13 cellular contexts compared by ENCODE assay signal in the genomic region with DNA sequence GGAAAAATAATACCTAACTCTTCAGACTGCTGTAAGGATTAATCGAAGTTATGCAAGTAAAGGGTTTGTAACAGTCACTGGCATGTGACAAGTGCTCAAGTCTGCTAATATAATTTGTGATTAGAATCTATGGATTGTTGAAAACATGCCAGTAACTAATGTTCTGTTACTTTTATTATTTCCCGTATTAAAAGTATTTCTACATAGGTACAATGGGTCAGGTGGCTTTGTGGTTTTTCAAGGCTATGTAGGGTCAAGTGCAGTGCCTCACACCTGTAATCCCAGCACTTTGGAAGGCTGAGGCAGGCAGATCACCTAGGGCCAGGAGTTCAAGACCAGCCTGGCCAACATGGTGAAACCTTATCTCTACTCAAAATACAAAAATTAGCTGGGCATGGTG.
"Had no signal": no experiment of that assay in that cellular context is flagged by ENCODE, and none has a peak within 500 bp of the region (broad histone marks: within the 10 kb centered on the region; RNA-seq: fewer than 3 reads in every experiment).

No MANE protein-coding gene starts in this region.

- H3K27ac Mint-ChIP-seq: activated naive CD4-positive, alpha-beta T cell treated with anti-CD3 and anti-CD28 coated beads, Interleukin-2, amount 10 ng/mL, durations not matched to agents 7 days and 5 days; activated T-helper 2 cell treated with anti-CD3 and anti-CD28 coated beads, Interferon-gamma antibody, Interleukin-2, Interleukin-4, amounts not matched to agents 10 μg/mL and 5 μg/mL and 100 μg/mL, durations not matched to agents 14 hours and 24 hours and 36 hours; mesothelial cell of epicardium; T-cell had no signal

- H3K27ac ChIP-seq: lower lobe of right lung, psoas muscle, thyroid gland, uterus had no signal

- DNase-seq: activated CD4-positive, alpha-beta T cell treated with anti-CD3 and anti-CD28 coated beads for 1 hour; activated CD4-positive, alpha-beta T cell treated with anti-CD3 and anti-CD28 coated beads, Interleukin-2, amount 50 U/mL, for 4 hours; activated naive CD4-positive, alpha-beta T cell treated with anti-CD3 and anti-CD28 coated beads, Interleukin-2, amount 10 ng/mL, durations not matched to agents 7 days and 5 days; activated T-cell treated with anti-CD3 and anti-CD28 coated beads, Interleukin-2, amount 50 U/mL, for 1 hour; hippocampal formation; lower lobe of right lung; psoas muscle; stimulated activated CD4-positive, alpha-beta T cell treated with anti-CD3 and anti-CD28 coated beads, Interleukin-1b, Interleukin-23, amount 100 ng/mL, for 48 hours; T-cell; thyroid gland; uterus had no signal

- H3K4me1 Mint-ChIP-seq: activated naive CD4-positive, alpha-beta T cell treated with anti-CD3 and anti-CD28 coated beads, Interleukin-2, amount 10 ng/mL, durations not matched to agents 7 days and 5 days had no signal

- H3K9me3 Mint-ChIP-seq: activated naive CD4-positive, alpha-beta T cell treated with anti-CD3 and anti-CD28 coated beads, Interleukin-2, amount 10 ng/mL, durations not matched to agents 7 days and 5 days; activated T-helper 2 cell treated with anti-CD3 and anti-CD28 coated beads, Interferon-gamma antibody, Interleukin-2, Interleukin-4, amounts not matched to agents 10 μg/mL and 5 μg/mL and 100 μg/mL, durations not matched to agents 14 hours and 24 hours and 36 hours; T-cell had no signal

- H3K4me3 ChIP-seq: lower lobe of right lung, psoas muscle, thyroid gland, uterus had no signal

- H3K4me1 ChIP-seq: psoas muscle, thyroid gland, uterus had no signal

- ATAC-seq: psoas muscle, T-cell had no signal

- H3K9me3 ChIP-seq: lower lobe of right lung, psoas muscle, thyroid gland, uterus had no signal

- H3K36me3 ChIP-seq: lower lobe of right lung, thyroid gland, uterus had no signal

- H3K27me3 Mint-ChIP-seq: activated naive CD4-positive, alpha-beta T cell treated with anti-CD3 and anti-CD28 coated beads, Interleukin-2, amount 10 ng/mL, durations not matched to agents 7 days and 5 days; T-cell had no signal

- H3K27me3 ChIP-seq: thyroid gland, uterus had no signal

- H3K4me3 Mint-ChIP-seq: activated naive CD4-positive, alpha-beta T cell treated with anti-CD3 and anti-CD28 coated beads, Interleukin-2, amount 10 ng/mL, durations not matched to agents 7 days and 5 days; mesothelial cell of epicardium; T-cell had no signal
